12 cellular contexts compared by ENCODE assay signal in genomic region chr15:96328101-96328958, GRCh38. TPM values are rescaled to one million over a fixed set of nuclear protein-coding genes. Genes with fewer than 3 reads are reported as not detected.
A peak's percentile ranks its signal among the peaks of the same experiment; 100 is the strongest.
DNase-seq lines count a peak whose midpoint lies in the region; ATAC-seq, FAIRE-seq and TF ChIP-seq lines count a peak whose summit lies in the region.
"Had no signal": no experiment of that assay in that cellular context is flagged by ENCODE, and none has a peak within 500 bp of the region (broad histone marks: within the 10 kb centered on the region; RNA-seq: fewer than 3 reads in every experiment).

No MANE protein-coding gene starts in this region.

- no peak for DNase-seq in heart left ventricle
- DNase-seq in left ventricle myocardium superior: no peak
- DNase-seq in H1 (ENCODE audit: low read depth in 1 of 2, low spot score in 2 of 2): no peak
- DNase-seq in upper lobe of right lung: no peak
- DNase-seq in NAMALWA (ENCODE audit: low spot score): no peak
- no peak for DNase-seq in effector CD8-positive, alpha-beta T cell (lab: John Stamatoyannopoulos, UW)
- DNase-seq: MG63, substantia nigra, T-helper 17 cell had no signal

- H3K14ac ChIP-seq in H1 (ENCODE audit: insufficient read length): no peak overlapping the region

- peak overlapping the region; percentile 98 to 99 (median 99) for H3K27ac Mint-ChIP-seq in nephron
- H3K27ac Mint-ChIP-seq: T-helper 17 cell had no signal

- no peak overlapping the region for H2BK5ac ChIP-seq in H1 (ENCODE audit: low read depth, low read length)

- H3K36me3 ChIP-seq in heart left ventricle: no peaks in the 10 kb centered on the region
- H3K36me3 ChIP-seq in H1 (ENCODE audit: control insufficient read depth in 2 of 4, insufficient read depth in 4 of 4, low read length in 3 of 4): peaks cover 0 to 3% (median 0%) of the 10 kb centered on the region in 4 experiments; a peak in 1 of 8 replicates
- H3K36me3 ChIP-seq in upper lobe of right lung: no peaks in the 10 kb centered on the region
- H3K36me3 ChIP-seq: cardiac muscle cell had no signal

- intact Hi-C loops in heart left ventricle (cut with DNase I) (loop anchor here in 5 of 10 donors (5.0 to 10.0 kb wide), 9 partner anchors 164 to 1304 kb away; no protein-coding TSS in a partner anchor), left ventricle myocardium superior (cut with micrococcal nuclease) (no loop called here), upper lobe of right lung (cut with DNase I) (no loop called here)

- WGBS in heart left ventricle, 4 donors: 36 to 49% (median 44%) methylated on average over 8 of the region's 8 CpGs
- 17% methylated on average over 8 of the region's 8 CpGs; no CpG with 5 or more reads in 1 of the 2 experiments for WGBS in H1 (ENCODE audit: extremely low coverage in 1 of 2, insufficient coverage in 1 of 2, insufficient read length in 1 of 2, insufficient replicate concordance in 2 of 2, low coverage in 1 of 2, low lambda C conversion rate in 2 of 2, missing lambda C conversion rate in 1 of 2), 2 experiments

- TF ChIP-seq POLR2A in heart left ventricle (IDR thresholded peaks at IDR 0.05) (no peak), H1 (IDR thresholded peaks at IDR 0.05; ENCODE audit: control extremely low read depth in 1 of 2, low read depth in 2 of 2, low read length in 2 of 2) (no peak)

- POLR2A ChIA-PET in H1 (lab: Charles Lee; ENCODE audit: partially characterized antibody): interaction anchor here (1.3 kb wide), 1 partner anchor 15 kb away, joined by 4 read pairs; no protein-coding TSS in a partner anchor

- H2AK5ac ChIP-seq in H1 (ENCODE audit: low read depth, low read length): no peak overlapping the region

- H3K4me3 ChIP-seq in heart left ventricle (peak overlapping the region in 10 of 12 donors; percentile 53 to 91 (median 78)), H1 (ENCODE audit: extremely low read depth in 1 of 4, insufficient read depth in 2 of 4, low read depth in 3 of 4, low read length in 4 of 4) (no peak overlapping the region), upper lobe of right lung (peak overlapping the region; percentile 65)

- no peak overlapping the region for H3K4ac ChIP-seq in H1 (replicated peaks; ENCODE audit: insufficient read length, low read depth, low read length)

- TF ChIP-seq EP300 in H1 (IDR thresholded peaks at IDR 0.05; ENCODE audit: borderline replicate concordance in 1 of 2, low read depth in 2 of 2, low read length in 2 of 2): no peak

- H3K9me3 ChIP-seq in heart left ventricle: no peaks in the 10 kb centered on the region
- no peaks in the 10 kb centered on the region; a peak in 1 of 4 replicates for H3K9me3 ChIP-seq in H1 (ENCODE audit: insufficient read depth in 2 of 2, low read depth in 1 of 2, low read length in 1 of 2)
- H3K9me3 ChIP-seq in upper lobe of right lung: no peaks in the 10 kb centered on the region
- H3K9me3 ChIP-seq: MG63 had no signal

- no peak overlapping the region for H2BK15ac ChIP-seq in H1 (ENCODE audit: low read length)

- H3K56ac ChIP-seq in H1 (replicated peaks; ENCODE audit: insufficient read length, low read depth, low read length): no peak overlapping the region

- no peak overlapping the region for H2BK12ac ChIP-seq in H1 (ENCODE audit: low read depth, low read length)

- H4K5ac ChIP-seq in H1 (ENCODE audit: insufficient read length, low read depth, low read length): no peak overlapping the region

- H2BK120ac ChIP-seq in H1 (replicated peaks; ENCODE audit: low read depth, low read length): no peak overlapping the region

- peaks cover 4% of the 10 kb centered on the region; the same call in 1 of the 2 replicates for H3K23me2 ChIP-seq in H1 (ENCODE audit: low read depth, low read length)

- peaks cover 0 to 14% of the 10 kb centered on the region in 2 experiments for H4K20me1 ChIP-seq in H1 (replicated peaks in 1 of 2; ENCODE audit: control insufficient read depth in 1 of 2, insufficient read depth in 2 of 2, low read length in 2 of 2)

- no peak overlapping the region for H4K91ac ChIP-seq in H1 (replicated peaks; ENCODE audit: insufficient read length, low read length)

- H3K9ac ChIP-seq in H1 (replicated peaks in 1 of 4; ENCODE audit: extremely low read depth in 1 of 4, low read depth in 3 of 4, low read length in 3 of 4): no peak overlapping the region

- ATAC-seq in heart left ventricle (no peak), left ventricle myocardium superior (no peak), upper lobe of right lung (no peak), HG03095 (IDR thresholded peaks at IDR 0.05; ENCODE audit: unreplicated experiment) (no peak)
- ATAC-seq: T-helper 17 cell had no signal

- peaks cover 17% of the 10 kb centered on the region for H3K36me3 Mint-ChIP-seq in nephron (ENCODE audit: low read depth)

- H3K27me3 Mint-ChIP-seq in nephron (ENCODE audit: low read depth): peaks cover 3% of the 10 kb centered on the region

- CTCF ChIA-PET in H1 (lab: Charles Lee; ENCODE audit: partially characterized antibody): interaction anchor here (0.6 to 4.4 kb wide), 18 partner anchors 8 to 1428 kb away, joined by 3 to 59 read pairs (median 8); no protein-coding TSS in a partner anchor

- TF ChIP-seq CTCF in heart left ventricle (IDR thresholded peaks at IDR 0.05) (no peak), H1 (IDR thresholded peaks at IDR 0.05; ENCODE audit: control extremely low read depth in 1 of 3, insufficient read depth in 1 of 3, low read depth in 1 of 3, low read length in 3 of 3) (no peak), nephron (IDR thresholded peaks at IDR 0.05; ENCODE audit: unreplicated experiment in 3 of 3) (no peak), upper lobe of right lung (IDR thresholded peaks at IDR 0.05) (no peak)

- no peak overlapping the region for H2AFZ ChIP-seq in H1 (ENCODE audit: low read length)

- H3K79me1 ChIP-seq in H1 (ENCODE audit: low read depth, low read length): no peaks in the 10 kb centered on the region

- H2BK20ac ChIP-seq in H1 (ENCODE audit: low read length): no peak overlapping the region

- no peak overlapping the region for H4K8ac ChIP-seq in H1 (ENCODE audit: extremely low read depth, insufficient read depth, low read length)

- H3K79me2 ChIP-seq in H1 (ENCODE audit: control insufficient read depth in 1 of 2, insufficient read depth in 2 of 2, low read length in 2 of 2): no peaks in the 10 kb centered on the region

- peak overlapping the region; percentile 94 to 100 (median 98) for H3K4me3 Mint-ChIP-seq in nephron
- H3K4me3 Mint-ChIP-seq: T-helper 17 cell had no signal

- H3K27ac ChIP-seq in heart left ventricle (peak overlapping the region in 11 of 12 donors; percentile 66 to 90 (median 82)), H1 (ENCODE audit: low read depth, low read length) (no peak overlapping the region), upper lobe of right lung (peak overlapping the region; percentile 81)
- H3K27ac ChIP-seq: cardiac muscle cell had no signal

- no peak overlapping the region for H3K23ac ChIP-seq in H1 (ENCODE audit: insufficient read length)

- peaks cover 0 to 86% (median 30%) of the 10 kb centered on the region in 9 donors for H3K27me3 ChIP-seq in heart left ventricle
- H3K27me3 ChIP-seq in H1 (replicated peaks in 1 of 4; ENCODE audit: control insufficient read depth in 3 of 4, extremely low read depth in 1 of 4, insufficient read depth in 3 of 4, low read length in 3 of 4): peaks cover 71 to 94% (median 87%) of the 10 kb centered on the region in 4 experiments
- H3K27me3 ChIP-seq in upper lobe of right lung: peaks cover 23% of the 10 kb centered on the region
- H3K27me3 ChIP-seq: MG63 had no signal

- H3K4me1 ChIP-seq in heart left ventricle (peaks cover 0 to 29% (median 5%) of the 10 kb centered on the region in 12 donors), H1 (replicated peaks in 1 of 4; ENCODE audit: control insufficient read depth in 3 of 4, insufficient read depth in 4 of 4, low read length in 3 of 4) (peaks cover 10 to 32% (median 18%) of the 10 kb centered on the region in 4 experiments), upper lobe of right lung (no peaks in the 10 kb centered on the region)

- H3K4me1 Mint-ChIP-seq in nephron: peaks cover 38% of the 10 kb centered on the region

- H3K18ac ChIP-seq in H1 (ENCODE audit: extremely low read depth, low read length): no peak overlapping the region

- no peak for TF ChIP-seq RAD21 in H1 (IDR thresholded peaks at IDR 0.05 in 1 of 2, conservative IDR thresholded peaks at IDR 0.05 in 1 of 2; ENCODE audit: low read depth in 2 of 2, low read length in 2 of 2)

- no peak overlapping the region; a peak in 1 of 4 replicates for H3K4me2 ChIP-seq in H1 (ENCODE audit: insufficient read depth in 1 of 2, low read depth in 2 of 2, low read length in 2 of 2)

- FAIRE-seq in H1 (lab: Jason Lieb, UNC): no peak

- peaks cover 2% of the 10 kb centered on the region for H3K9me3 Mint-ChIP-seq in nephron

TF ChIP-seq in H1, 55 proteins besides CTCF, POLR2A, EP300 and RAD21:
- no peak for TF ChIP-seq HDAC6 (IDR thresholded peaks at IDR 0.05; ENCODE audit: low read depth, low read length)
- no peak for TF ChIP-seq CEBPB (IDR thresholded peaks at IDR 0.05; ENCODE audit: low read depth, low read length)
- TF ChIP-seq CTBP2 (IDR thresholded peaks at IDR 0.05; ENCODE audit: borderline replicate concordance, insufficient read depth, insufficient read length, low read length): no peak
- no peak for TF ChIP-seq HDAC2 (IDR thresholded peaks at IDR 0.05; ENCODE audit: borderline replicate concordance in 1 of 2, low read depth in 2 of 2, low read length in 2 of 2)
- TF ChIP-seq RNF2 (IDR thresholded peaks at IDR 0.05; ENCODE audit: borderline replicate concordance, low read depth, low read length, missing control alignments, poor library complexity, severe bottlenecking): peak; percentile 3
- TF ChIP-seq TAF7 (optimal IDR thresholded peaks at IDR 0.05; ENCODE audit: borderline replicate concordance, low read depth, low read length): no peak
- TF ChIP-seq SUZ12 (IDR thresholded peaks at IDR 0.05; ENCODE audit: low read length): no peak; the same call in 1 of the 2 replicates
- no peak for TF ChIP-seq ASH2L (IDR thresholded peaks at IDR 0.05; ENCODE audit: low read length)
- no peak for TF ChIP-seq GABPA (IDR thresholded peaks at IDR 0.05; ENCODE audit: borderline replicate concordance, insufficient read depth, low read length)

RNA-seq across cellular contexts. Expression of gene NR2F2, which starts 2.2 kb away (rescaled TPM):
- total RNA-seq in heart left ventricle: 10 to 100 TPM; 11.9 to 22.4 (median 16.5) TPM
- polyA plus RNA-seq in heart left ventricle: 10 to 100 TPM; 11.8 to 16.1 TPM
- total RNA-seq in left ventricle myocardium superior: 18.0 TPM
- total RNA-seq in H1 (2021; fragmentation: NEBNext Ultra II Directional; extraction: Animal tissue kit (Norgen Biotek cat#: 25700)): not detected in 2 replicates
- 0.03 and 0.14 TPM in 2 replicates for polyA plus RNA-seq in H1 (2011; rRNA removed)
- polyA plus RNA-seq in H1 (2011; cell fraction: cytosol; rRNA removed): 0.05 TPM
- 0.07 TPM for polyA plus RNA-seq in H1 (2011; cell fraction: nucleus; rRNA removed)
- 0.21 to 0.88 TPM (median 0.46 TPM) in 4 replicates for polyA plus RNA-seq in H1 (2012, experiment 1 of 2)
- polyA plus RNA-seq in H1 (2012, experiment 2 of 2): 0.10 TPM
- 0.04 TPM for polyA plus RNA-seq in H1 (2013, experiment 1 of 2)
- polyA plus RNA-seq in H1 (2013, experiment 2 of 2): 0.04 TPM
- 0.03 TPM in 1 of 2 replicates, not detected in the other for polyA minus RNA-seq in H1 (2011; rRNA and poly(A)+ RNA removed)
- 0.29 TPM for polyA minus RNA-seq in H1 (2011; cell fraction: cytosol; rRNA and poly(A)+ RNA removed)
- polyA minus RNA-seq in H1 (2011; cell fraction: nucleus; rRNA and poly(A)+ RNA removed): not detected
- 88.1 TPM for total RNA-seq in upper lobe of right lung
- total RNA-seq: T-helper 17 cell had no signal

Comparison
In these comparisons a context has a peak if more than half of its experiments do, and no peak if none do; other contexts are left out.
1. H3K4me3 ChIP-seq: peak in heart left ventricle (10 of 12) and upper lobe of right lung (single experiment); none in H1 (0 of 4).